In the genomic region with DNA sequence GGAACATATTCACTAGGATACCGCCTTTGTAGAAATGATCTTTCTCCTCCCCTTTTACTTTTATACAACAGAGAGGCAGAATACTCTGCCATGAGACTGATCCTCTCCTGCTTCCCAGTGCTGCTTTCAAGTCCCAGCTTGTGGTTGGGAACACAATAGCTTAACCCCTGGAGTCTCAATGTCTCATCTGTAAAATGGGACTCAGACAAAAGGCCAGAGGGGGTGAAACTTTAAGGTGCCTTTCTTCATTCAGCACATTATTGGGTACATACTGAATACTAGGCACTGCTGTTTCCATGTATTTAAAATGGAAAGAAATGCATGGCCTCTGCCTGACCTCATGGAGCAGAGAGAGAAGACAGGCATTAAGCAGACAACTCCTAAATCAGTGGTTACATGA, we compare ENCODE assay signal across 18 cellular contexts. TPM values are rescaled to one million over a fixed set of nuclear protein-coding genes. Genes with fewer than 3 reads are reported as not detected.
A peak's percentile ranks its signal among the peaks of the same experiment; 100 is the strongest.
DNase-seq lines count a peak whose midpoint lies in the region; ATAC-seq, FAIRE-seq and TF ChIP-seq lines count a peak whose summit lies in the region.
"Had no signal": no experiment of that assay in that cellular context is flagged by ENCODE, and none has a peak within 500 bp of the region (broad histone marks: within the 10 kb centered on the region; RNA-seq: fewer than 3 reads in every experiment).

No MANE protein-coding gene starts in this region.

- no peak overlapping the region for H3K4me2 ChIP-seq in SK-N-SH
- H3K4me2 ChIP-seq in keratinocyte (ENCODE audit: control insufficient read depth, extremely low read depth, insufficient read depth, low read depth, low read length): peak overlapping the region; percentile 20

- peaks cover 2% of the 10 kb centered on the region for H3K36me3 Mint-ChIP-seq in activated B cell treated with CpG ODN at 0.5 μM for 24 hours (ENCODE audit: low read depth)
- peaks cover 4 to 8% of the 10 kb centered on the region in 2 donors for H3K36me3 Mint-ChIP-seq in stimulated activated naive B cell treated with anti-CD40 and anti-IgM and Interleukin-4, amounts not matched to agents 10 μg/mL and 1 μg/mL and 100 μg/mL, for 72 hours

- H3K27ac Mint-ChIP-seq in activated B cell treated with CpG ODN at 0.5 μM for 24 hours: peak overlapping the region; percentile 76
- peak overlapping the region; percentile 28 for H3K27ac Mint-ChIP-seq in stimulated activated naive B cell treated with anti-CD40 and anti-IgM and Interleukin-4, amounts not matched to agents 10 μg/mL and 1 μg/mL and 100 μg/mL, for 72 hours

- intact Hi-C loops in activated B cell treated with CpG ODN at 0.5 μM for 24 hours (cut with micrococcal nuclease): loop anchor here (5.0 kb wide), 1 partner anchor 444 kb away; a partner anchor contains a TSS

- H3K9ac ChIP-seq in SK-N-SH: no peak overlapping the region
- H3K9ac ChIP-seq in keratinocyte (ENCODE audit: control insufficient read depth, extremely low read depth, insufficient read depth, low read length): no peak overlapping the region
- H3K9ac ChIP-seq: GM23248 had no signal

- H3K9me1 ChIP-seq in keratinocyte (ENCODE audit: control insufficient read depth, extremely low read depth, insufficient read depth, low read length): no peaks in the 10 kb centered on the region

- H3K27ac ChIP-seq in SK-N-SH (ENCODE audit: low read depth in 2 of 2, low read length in 1 of 2): peak overlapping the region in 1 of 2 experiments; percentile 57; a peak in 1 of 4 replicates
- H3K27ac ChIP-seq in keratinocyte (ENCODE audit: control insufficient read depth, insufficient read depth, low read length): peak overlapping the region; percentile 37
- H3K27ac ChIP-seq: GM23248 had no signal

- CTCF ChIA-PET in SK-N-SH (lab: Yijun Ruan, JAX) (interaction anchor here (0.5 to 1.5 kb wide), 4 partner anchors 19 to 122 kb away, joined by 3 to 5 read pairs (median 4); no protein-coding TSS in a partner anchor), activated B cell treated with CpG ODN at 0.5 μM for 24 hours (lab: Charles Lee) (interaction anchor here (1.3 to 2.2 kb wide), 2 partner anchors 72 to 332 kb away, joined by 5 to 6 read pairs; no protein-coding TSS in a partner anchor)

- H3F3A ChIP-seq in SK-N-SH (replicated peaks; ENCODE audit: insufficient read depth): peaks cover 10% of the 10 kb centered on the region

- peak; percentile 47 for ATAC-seq in SK-N-SH treated with all-trans-retinoic acid at 6 μM for 48 hours
- no peak for ATAC-seq in activated B cell treated with CpG ODN at 0.5 μM for 24 hours (ENCODE audit: low read depth)
- ATAC-seq in stimulated activated naive B cell treated with anti-CD40 and anti-IgM and Interleukin-4, amounts not matched to agents 10 μg/mL and 1 μg/mL and 100 μg/mL, for 72 hours (replicated peaks): no peak
- ATAC-seq in GM18505 (IDR thresholded peaks at IDR 0.05; ENCODE audit: unreplicated experiment): no peak
- no peak for ATAC-seq in HG02798 (IDR thresholded peaks at IDR 0.05; ENCODE audit: poor library complexity, unreplicated experiment)
- ATAC-seq: gastrocnemius medialis had no signal

- H3K79me2 ChIP-seq in SK-N-SH (ENCODE audit: insufficient read depth) (peaks cover 91% of the 10 kb centered on the region), keratinocyte (ENCODE audit: control insufficient read depth, insufficient read depth, low read length) (peaks cover 79% of the 10 kb centered on the region)

- POLR2A ChIA-PET in SK-N-SH (lab: Yijun Ruan, JAX): no interaction called here
- POLR2A ChIA-PET in activated B cell treated with CpG ODN at 0.5 μM for 24 hours (lab: Charles Lee): interaction anchor here (0.6 to 2.2 kb wide), 11 partner anchors 8 to 128 kb away, joined by 3 to 11 read pairs (median 5); a partner anchor contains a TSS

- H4K20me1 ChIP-seq in SK-N-SH (ENCODE audit: insufficient read depth): peaks cover 77% of the 10 kb centered on the region
- H4K20me1 ChIP-seq in keratinocyte (ENCODE audit: control insufficient read depth, extremely low read depth, insufficient read depth, low read length): peaks cover 10% of the 10 kb centered on the region

- peak overlapping the region; percentile 65 for H3K4me3 Mint-ChIP-seq in activated B cell treated with CpG ODN at 0.5 μM for 24 hours
- peak overlapping the region; percentile 9 to 52 for H3K4me3 Mint-ChIP-seq in stimulated activated naive B cell treated with anti-CD40 and anti-IgM and Interleukin-4, amounts not matched to agents 10 μg/mL and 1 μg/mL and 100 μg/mL, for 72 hours

- DNase-seq in SK-N-SH (no peak), activated B cell treated with CpG ODN at 0.5 μM for 24 hours (no peak), keratinocyte (ENCODE audit: low read depth, low spot score) (no peak)
- no peak for DNase-seq in stimulated activated naive B cell treated with anti-CD40 and anti-IgM and Interleukin-4, amounts not matched to agents 10 μg/mL and 1 μg/mL and 100 μg/mL, for 72 hours
- no peak for DNase-seq in activated CD4-positive, CD25-positive, alpha-beta regulatory T cell (lab: John Stamatoyannopoulos, UW)
- DNase-seq: 8988T; activated CD4-positive, alpha-beta T cell treated with anti-CD3 and anti-CD28 coated beads, Interleukin-2, amount 50 U/mL, for 1 hour; aorta; COR-L47; effector CD8-positive, alpha-beta T cell; gastrocnemius medialis; GM23248; NCI-H2029 treated with DMSO at 0.1 percent for 48 hours; NCI-H524 treated with DMSO at 0.1 percent for 48 hours; stimulated activated naive CD4-positive, alpha-beta T cell treated with Interleukin-2 at 50 U/mL for 16 hours had no signal

- H3K27me3 Mint-ChIP-seq in activated B cell treated with CpG ODN at 0.5 μM for 24 hours: no peaks in the 10 kb centered on the region
- H3K27me3 Mint-ChIP-seq in stimulated activated naive B cell treated with anti-CD40 and anti-IgM and Interleukin-4, amounts not matched to agents 10 μg/mL and 1 μg/mL and 100 μg/mL, for 72 hours: no peaks in the 10 kb centered on the region

- no peak for TF ChIP-seq EP300 in SK-N-SH (IDR thresholded peaks at IDR 0.05; ENCODE audit: borderline replicate concordance in 1 of 2, low read depth in 1 of 2, low read length in 1 of 2)

- no peak for TF ChIP-seq CTCF in SK-N-SH (IDR thresholded peaks at IDR 0.05)
- TF ChIP-seq CTCF in activated B cell treated with CpG ODN at 0.5 μM for 24 hours (IDR thresholded peaks at IDR 0.05): no peak
- TF ChIP-seq CTCF in keratinocyte (optimal IDR thresholded peaks at IDR 0.05 in 1 of 3, IDR thresholded peaks at IDR 0.05 in 1 of 3, conservative IDR thresholded peaks at IDR 0.05 in 1 of 3; ENCODE audit: extremely low read depth in 1 of 3, insufficient read depth in 2 of 3, low read length in 3 of 3): no peak

- dilution Hi-C loops in keratinocyte (cut with MboI; ENCODE audit: extremely low pct_ligation_motif_present, low sequenced_read_pairs): no loop called here

- no peak overlapping the region for H3K4me3 ChIP-seq in SK-N-SH (ENCODE audit: low read depth in 2 of 2, low read length in 1 of 2)
- no peak overlapping the region for H3K4me3 ChIP-seq in keratinocyte (ENCODE audit: control insufficient read depth in 2 of 3, extremely low read depth in 1 of 3, insufficient read depth in 2 of 3, low read depth in 1 of 3, low read length in 3 of 3)
- H3K4me3 ChIP-seq: gastrocnemius medialis, GM23248 had no signal

- no peak for TF ChIP-seq RAD21 in SK-N-SH (IDR thresholded peaks at IDR 0.05; ENCODE audit: low read length)

- H3K9me3 Mint-ChIP-seq in activated B cell treated with CpG ODN at 0.5 μM for 24 hours: no peaks in the 10 kb centered on the region
- no peaks in the 10 kb centered on the region for H3K9me3 Mint-ChIP-seq in stimulated activated naive B cell treated with anti-CD40 and anti-IgM and Interleukin-4, amounts not matched to agents 10 μg/mL and 1 μg/mL and 100 μg/mL, for 72 hours

- no peaks in the 10 kb centered on the region for H3K27me3 ChIP-seq in SK-N-SH (ENCODE audit: insufficient read depth)
- H3K27me3 ChIP-seq in keratinocyte (ENCODE audit: control insufficient read depth, extremely low read depth, insufficient read depth, low read length): no peaks in the 10 kb centered on the region
- H3K27me3 ChIP-seq: gastrocnemius medialis had no signal

- no peak for FAIRE-seq in keratinocyte (lab: Jason Lieb, UNC)

- 88% methylated on average over 1 of the region's 1 CpG for WGBS in SK-N-SH (ENCODE audit: low lambda C conversion rate)

- H3K9me3 ChIP-seq in SK-N-SH (no peaks in the 10 kb centered on the region), keratinocyte (ENCODE audit: control insufficient read depth, low read depth, low read length) (no peaks in the 10 kb centered on the region)
- H3K9me3 ChIP-seq: gastrocnemius medialis had no signal

- no peaks in the 10 kb centered on the region for H3K9me2 ChIP-seq in SK-N-SH

- H3K4me1 ChIP-seq in SK-N-SH (ENCODE audit: control insufficient read depth in 1 of 2, insufficient read depth in 2 of 2, low read depth in 1 of 2, low read length in 1 of 2) (peaks cover 28 to 57% of the 10 kb centered on the region in 2 experiments), keratinocyte (ENCODE audit: control insufficient read depth, extremely low read depth, insufficient read depth, low read length) (peaks cover 50% of the 10 kb centered on the region)

- TF ChIP-seq POLR2A in GM18505 (IDR thresholded peaks at IDR 0.05; ENCODE audit: borderline replicate concordance, extremely low read depth, insufficient read depth, insufficient read length): no peak

- H3K4me1 Mint-ChIP-seq in activated B cell treated with CpG ODN at 0.5 μM for 24 hours: peaks cover 81% of the 10 kb centered on the region
- H3K4me1 Mint-ChIP-seq in stimulated activated naive B cell treated with anti-CD40 and anti-IgM and Interleukin-4, amounts not matched to agents 10 μg/mL and 1 μg/mL and 100 μg/mL, for 72 hours: peaks cover 39 to 82% of the 10 kb centered on the region in 2 donors

- H2AFZ ChIP-seq in SK-N-SH (ENCODE audit: low read depth): no peak overlapping the region
- H2AFZ ChIP-seq in keratinocyte (ENCODE audit: control insufficient read depth, low read length): no peak overlapping the region
- H2AFZ ChIP-seq: GM23248 had no signal

- no peaks in the 10 kb centered on the region for H3K36me3 ChIP-seq in SK-N-SH (replicated peaks in 1 of 2; ENCODE audit: control insufficient read depth in 1 of 2, insufficient read depth in 2 of 2, low read length in 1 of 2)
- peaks cover 0 to 2% of the 10 kb centered on the region in 2 experiments for H3K36me3 ChIP-seq in keratinocyte (ENCODE audit: control insufficient read depth in 2 of 2, extremely low read depth in 1 of 2, insufficient read depth in 2 of 2, low read length in 2 of 2)
- H3K36me3 ChIP-seq: gastrocnemius medialis had no signal

RNA-seq across cellular contexts. Expression of a gene that starts 53.8 kb away (rescaled TPM):
- 68.5 and 72.9 TPM in 2 replicates for polyA plus RNA-seq in SK-N-SH (2012; rRNA removed)
- polyA plus RNA-seq in SK-N-SH (2012; cell fraction: cytosol; rRNA removed): 72.8 and 73.6 TPM in 2 replicates
- polyA plus RNA-seq in SK-N-SH (2012; cell fraction: nucleus; rRNA removed): 94.7 and 115 TPM in 2 replicates
- total RNA-seq in activated B cell treated with CpG ODN at 0.5 μM for 24 hours: 211 and 232 TPM in 2 replicates
- polyA plus RNA-seq in keratinocyte: 46.6 to 99.0 TPM (median 84.1 TPM) in 3 replicates
- 57.9 TPM for polyA plus RNA-seq in keratinocyte (2011; ENCODE audit: low read depth)
- polyA plus RNA-seq in keratinocyte (2011; cell fraction: cytosol; rRNA removed): 69.4 and 77.1 TPM in 2 replicates
- polyA plus RNA-seq in keratinocyte (2011; cell fraction: nucleus; rRNA removed): 90.2 and 109 TPM in 2 replicates
- polyA plus RNA-seq in keratinocyte (2012; ENCODE audit: low replicate concordance): 45.2 and 134 TPM in 2 replicates
- 79.8 to 148 TPM (median 96.9 TPM) in 3 replicates for polyA minus RNA-seq in keratinocyte
- 46.4 TPM for polyA minus RNA-seq in keratinocyte (2011; cell fraction: cytosol; rRNA and poly(A)+ RNA removed)
- polyA minus RNA-seq in keratinocyte (2011; cell fraction: nucleus; rRNA and poly(A)+ RNA removed): 106 and 199 TPM in 2 replicates
